In the genomic region with DNA sequence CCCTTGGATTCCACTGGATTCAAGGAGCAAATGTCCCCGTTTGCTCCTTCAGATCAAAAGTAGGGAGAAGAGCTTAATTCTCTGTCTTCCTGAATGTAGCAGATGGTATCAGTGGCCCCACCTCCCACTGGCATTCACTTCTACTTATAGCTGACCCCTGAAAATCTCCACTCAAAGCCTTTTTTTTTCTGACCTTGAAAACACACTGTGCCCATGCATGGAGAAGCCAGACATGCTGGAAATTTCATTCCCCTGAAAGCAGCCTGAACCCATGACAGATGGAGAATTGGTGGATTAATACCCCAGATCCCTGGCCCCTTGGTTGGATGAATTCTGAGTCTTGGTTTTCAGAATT, we compare ENCODE assay signal across 16 cellular contexts.
"Had no signal": no experiment of that assay in that cellular context is flagged by ENCODE, and none has a peak within 500 bp of the region (broad histone marks: within the 10 kb centered on the region; RNA-seq: fewer than 3 reads in every experiment).

No MANE protein-coding gene starts in this region.

- H3K27ac Mint-ChIP-seq: activated CD4-positive, alpha-beta T cell treated with anti-CD3 and anti-CD28 coated beads, Interleukin-2, amount 10 ng/mL, durations not matched to agents 7 days and 5 days; activated naive CD4-positive, alpha-beta T cell treated with anti-CD3 and anti-CD28 coated beads for 36 hours; activated T-helper 1 cell treated with anti-CD3 and anti-CD28 coated beads, Interleukin-12 subunit alpha, Interleukin-12 subunit beta, Interleukin-2, Interleukin-4 antibody, amounts not matched to agents 30 ng/mL and 10 ng/mL and 1 ng/mL, durations not matched to agents 14 hours and 24 hours and 36 hours; dendritic cell treated with granulocyte-macrophage colony-stimulating factor and Interleukin-4, amounts not matched to agents 40 ng/mL and 50 ng/mL, for 4 days; effector memory CD8-positive, alpha-beta T cell had no signal

- H3K9me3 ChIP-seq: adrenal gland, body of pancreas, gastroesophageal sphincter, left ventricle myocardium inferior, tibial nerve had no signal

- ATAC-seq: body of pancreas had no signal

- DNase-seq: activated CD4-positive, alpha-beta T cell treated with anti-CD3 and anti-CD28 coated beads, Interleukin-2, amount 10 ng/mL, durations not matched to agents 7 days and 5 days; activated CD4-positive, CD25-positive, alpha-beta regulatory T cell; adrenal gland; body of pancreas; central memory CD4-positive, alpha-beta T cell; effector memory CD8-positive, alpha-beta T cell; left ventricle myocardium inferior; mesendoderm; posterior cingulate gyrus; T-helper 17 cell had no signal

- H3K36me3 ChIP-seq: adrenal gland, gastroesophageal sphincter, left ventricle myocardium inferior, tibial nerve had no signal

- H3K27ac ChIP-seq: adrenal gland, body of pancreas, skin epidermis, tibial nerve had no signal

- H3K27me3 Mint-ChIP-seq: activated CD4-positive, alpha-beta T cell treated with anti-CD3 and anti-CD28 coated beads, Interleukin-2, amount 10 ng/mL, durations not matched to agents 7 days and 5 days had no signal

- H3K4me3 ChIP-seq: adrenal gland, body of pancreas, left ventricle myocardium inferior, skin epidermis, tibial nerve had no signal

- H3K4me1 ChIP-seq: adrenal gland, body of pancreas, left ventricle myocardium inferior had no signal

- H3K9me3 Mint-ChIP-seq: dendritic cell treated with granulocyte-macrophage colony-stimulating factor and Interleukin-4, amounts not matched to agents 40 ng/mL and 50 ng/mL, for 4 days; effector memory CD8-positive, alpha-beta T cell had no signal

- H3K4me3 Mint-ChIP-seq: activated CD4-positive, alpha-beta T cell treated with anti-CD3 and anti-CD28 coated beads, Interleukin-2, amount 10 ng/mL, durations not matched to agents 7 days and 5 days; dendritic cell treated with granulocyte-macrophage colony-stimulating factor and Interleukin-4, amounts not matched to agents 40 ng/mL and 50 ng/mL, for 4 days; T-helper 17 cell had no signal

- H3K27me3 ChIP-seq: body of pancreas, gastroesophageal sphincter had no signal
